ENCODE assay signal across 32 cellular contexts in the genomic region with DNA sequence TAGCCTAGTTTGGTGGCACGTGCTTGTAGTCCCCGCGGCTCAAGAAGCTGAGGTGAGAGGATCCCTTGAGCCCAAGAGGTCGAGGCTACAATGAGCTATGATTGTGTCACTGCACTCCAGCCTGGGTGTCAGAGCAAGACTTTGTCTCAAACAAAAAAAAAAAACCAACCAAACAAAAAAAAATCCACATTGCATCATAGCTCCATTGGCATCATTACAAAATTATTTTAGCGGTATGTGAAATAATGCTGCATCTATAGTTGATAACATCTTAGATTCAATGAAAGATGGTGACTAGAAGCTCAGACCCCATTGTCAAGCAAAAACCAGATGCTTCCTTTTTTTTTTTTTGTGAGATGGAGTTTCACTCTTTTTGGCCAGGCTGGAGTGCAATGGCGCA. TPM values are rescaled to one million over a fixed set of nuclear protein-coding genes. Genes with fewer than 3 reads are reported as not detected.
"Had no signal": no experiment of that assay in that cellular context is flagged by ENCODE, and none has a peak within 500 bp of the region (broad histone marks: within the 10 kb centered on the region; RNA-seq: fewer than 3 reads in every experiment).

No MANE protein-coding gene starts in this region.

- H3K27me3 ChIP-seq: adrenal gland, body of pancreas, colonic mucosa, esophagus squamous epithelium, gastroesophageal sphincter, hepatocyte had no signal

- H3K4me1 Mint-ChIP-seq: activated CD4-positive, alpha-beta T cell treated with anti-CD3 and anti-CD28 coated beads for 36 hours; activated CD4-positive, alpha-beta T cell treated with anti-CD3 and anti-CD28 coated beads, Interleukin-2, amount 10 ng/mL, durations not matched to agents 7 days and 5 days; activated naive CD4-positive, alpha-beta T cell treated with anti-CD3 and anti-CD28 coated beads, Interleukin-2, amount 50 U/mL, for 24 hours; activated naive CD8-positive, alpha-beta T cell treated with anti-CD3 and anti-CD28 coated beads for 36 hours; activated naive CD8-positive, alpha-beta T cell treated with anti-CD3 and anti-CD28 coated beads, Interleukin-2, amount 50 U/mL, for 24 hours; activated T-helper 17 cell treated with anti-CD3 and anti-CD28 coated beads, Interleukin-2, amount 50 U/mL, for 72 hours; T-helper 17 cell had no signal

- H3K27ac Mint-ChIP-seq: activated CD4-positive, alpha-beta T cell treated with anti-CD3 and anti-CD28 coated beads for 36 hours; activated CD4-positive, alpha-beta T cell treated with anti-CD3 and anti-CD28 coated beads, Interleukin-2, amount 10 ng/mL, durations not matched to agents 7 days and 5 days; activated CD8-positive, alpha-beta T cell treated with anti-CD3 and anti-CD28 coated beads for 36 hours; activated naive CD4-positive, alpha-beta T cell treated with anti-CD3 and anti-CD28 coated beads for 36 hours; activated naive CD4-positive, alpha-beta T cell treated with anti-CD3 and anti-CD28 coated beads, Interleukin-2, amount 50 U/mL, for 24 hours; activated naive CD8-positive, alpha-beta T cell treated with anti-CD3 and anti-CD28 coated beads for 36 hours; activated naive CD8-positive, alpha-beta T cell treated with anti-CD3 and anti-CD28 coated beads, Interleukin-2, amount 50 U/mL, for 24 hours; activated T-helper 17 cell treated with anti-CD3 and anti-CD28 coated beads, Interleukin-2, amount 50 U/mL, for 72 hours; T-helper 17 cell; T-helper 2 cell treated with Interferon-gamma antibody and Interleukin-4, amounts not matched to agents 5 μg/mL and 100 μg/mL, for 36 hours had no signal

- H3K4me3 ChIP-seq: adrenal gland, body of pancreas, colonic mucosa, esophagus squamous epithelium, gastroesophageal sphincter, heart right ventricle, hepatocyte had no signal

- H3K4me3 Mint-ChIP-seq: activated CD4-positive, alpha-beta T cell treated with anti-CD3 and anti-CD28 coated beads for 36 hours; activated CD4-positive, alpha-beta T cell treated with anti-CD3 and anti-CD28 coated beads, Interleukin-2, amount 10 ng/mL, durations not matched to agents 7 days and 5 days; activated CD8-positive, alpha-beta T cell treated with anti-CD3 and anti-CD28 coated beads for 36 hours; activated naive CD4-positive, alpha-beta T cell treated with anti-CD3 and anti-CD28 coated beads for 36 hours; activated naive CD4-positive, alpha-beta T cell treated with anti-CD3 and anti-CD28 coated beads, Interleukin-2, amount 50 U/mL, for 24 hours; activated naive CD8-positive, alpha-beta T cell treated with anti-CD3 and anti-CD28 coated beads for 36 hours; activated naive CD8-positive, alpha-beta T cell treated with anti-CD3 and anti-CD28 coated beads, Interleukin-2, amount 50 U/mL, for 24 hours; activated T-cell treated with anti-CD3 and anti-CD28 coated beads, Interleukin-2, amount 50 U/mL, for 4 hours; activated T-helper 17 cell treated with anti-CD3 and anti-CD28 coated beads, Interleukin-2, amount 50 U/mL, for 72 hours; T-helper 17 cell; T-helper 2 cell treated with Interferon-gamma antibody and Interleukin-4, amounts not matched to agents 5 μg/mL and 100 μg/mL, for 36 hours had no signal

- ATAC-seq: activated CD4-positive, alpha-beta T cell treated with anti-CD3 and anti-CD28 coated beads for 36 hours; activated CD8-positive, alpha-beta T cell treated with anti-CD3 and anti-CD28 coated beads for 36 hours; activated naive CD8-positive, alpha-beta T cell treated with anti-CD3 and anti-CD28 coated beads, Interleukin-2, amount 50 U/mL, for 24 hours; activated T-cell treated with anti-CD3 and anti-CD28 coated beads, Interleukin-2, amount 50 U/mL, for 4 hours; activated T-helper 17 cell treated with anti-CD3 and anti-CD28 coated beads, Interleukin-2, amount 50 U/mL, for 72 hours; body of pancreas; gastroesophageal sphincter; heart right ventricle; T-helper 17 cell had no signal

- H3K36me3 ChIP-seq: adrenal gland, colonic mucosa, esophagus squamous epithelium, gastroesophageal sphincter, heart right ventricle had no signal

- H3K4me2 ChIP-seq: hepatocyte had no signal

- H3K27ac ChIP-seq: adrenal gland, body of pancreas, colonic mucosa, esophagus squamous epithelium, gastroesophageal sphincter, heart right ventricle, hepatocyte had no signal

- H3K36me3 Mint-ChIP-seq: activated naive CD4-positive, alpha-beta T cell treated with anti-CD3 and anti-CD28 coated beads, Interleukin-2, amount 50 U/mL, for 24 hours; activated naive CD8-positive, alpha-beta T cell treated with anti-CD3 and anti-CD28 coated beads for 36 hours had no signal

- H2AFZ ChIP-seq: hepatocyte had no signal

- H3K79me2 ChIP-seq: hepatocyte had no signal

- DNase-seq: activated CD4-positive, alpha-beta T cell treated with anti-CD3 and anti-CD28 coated beads for 36 hours; activated CD4-positive, alpha-beta T cell treated with anti-CD3 and anti-CD28 coated beads, Interleukin-2, amount 10 ng/mL, durations not matched to agents 7 days and 5 days; activated CD4-positive, alpha-beta T cell treated with anti-CD3 and anti-CD28 coated beads, Interleukin-2, amount 50 U/mL, for 4 hours; activated CD4-positive, CD25-positive, alpha-beta regulatory T cell; activated CD4-positive, CD25-positive, alpha-beta regulatory T cell treated with anti-CD3 and anti-CD28 coated beads, Interleukin-2, amount 50 U/mL, for 72 hours; activated CD8-positive, alpha-beta memory T cell treated with anti-CD3 and anti-CD28 coated beads for 24 hours; activated CD8-positive, alpha-beta T cell treated with anti-CD3 and anti-CD28 coated beads for 36 hours; activated effector memory CD4-positive, alpha-beta T cell treated with Interleukin-2 at 50 U/mL for 16 hours; activated naive CD4-positive, alpha-beta T cell treated with anti-CD3 and anti-CD28 coated beads for 36 hours; activated naive CD8-positive, alpha-beta T cell treated with anti-CD3 and anti-CD28 coated beads for 36 hours; activated naive CD8-positive, alpha-beta T cell treated with anti-CD3 and anti-CD28 coated beads, Interleukin-2, amount 50 U/mL, for 24 hours; activated T-cell treated with anti-CD3 and anti-CD28 coated beads, Interleukin-2, amount 50 U/mL, for 4 hours; adrenal gland; amygdala; aorta; body of pancreas; caudate nucleus; cerebellar nuclear complex; colonic mucosa; effector CD8-positive, alpha-beta T cell; esophagus squamous epithelium; foreskin melanocyte; heart right ventricle; T-helper 17 cell; T1000 had no signal

- H3K9me3 ChIP-seq: adrenal gland, body of pancreas, colonic mucosa, esophagus squamous epithelium, gastroesophageal sphincter had no signal

- FAIRE-seq: endometrium, endothelial cell of umbilical vein had no signal

- H3K9me3 Mint-ChIP-seq: activated CD8-positive, alpha-beta T cell treated with anti-CD3 and anti-CD28 coated beads for 36 hours; activated naive CD4-positive, alpha-beta T cell treated with anti-CD3 and anti-CD28 coated beads for 36 hours; activated naive CD4-positive, alpha-beta T cell treated with anti-CD3 and anti-CD28 coated beads, Interleukin-2, amount 50 U/mL, for 24 hours; activated naive CD8-positive, alpha-beta T cell treated with anti-CD3 and anti-CD28 coated beads, Interleukin-2, amount 50 U/mL, for 24 hours; activated T-helper 17 cell treated with anti-CD3 and anti-CD28 coated beads, Interleukin-2, amount 50 U/mL, for 72 hours; T-helper 2 cell treated with Interferon-gamma antibody and Interleukin-4, amounts not matched to agents 5 μg/mL and 100 μg/mL, for 36 hours had no signal

- H3K4me1 ChIP-seq: adrenal gland, body of pancreas, colonic mucosa, esophagus squamous epithelium, gastroesophageal sphincter, heart right ventricle had no signal

RNA-seq across cellular contexts. Expression of gene PTHLH, which starts 14.8 kb away (rescaled TPM):
- total RNA-seq: activated CD4-positive, alpha-beta T cell treated with anti-CD3 and anti-CD28 coated beads for 36 hours; activated CD4-positive, alpha-beta T cell treated with anti-CD3 and anti-CD28 coated beads, Interleukin-2, amount 10 ng/mL, durations not matched to agents 7 days and 5 days; activated CD8-positive, alpha-beta T cell treated with anti-CD3 and anti-CD28 coated beads for 36 hours; activated naive CD4-positive, alpha-beta T cell treated with anti-CD3 and anti-CD28 coated beads for 36 hours; activated naive CD8-positive, alpha-beta T cell treated with anti-CD3 and anti-CD28 coated beads for 36 hours; activated T-helper 17 cell treated with anti-CD3 and anti-CD28 coated beads, Interleukin-2, amount 50 U/mL, for 72 hours; T-helper 17 cell had no signal
